8 cellular contexts compared by ENCODE assay signal in the genomic region with DNA sequence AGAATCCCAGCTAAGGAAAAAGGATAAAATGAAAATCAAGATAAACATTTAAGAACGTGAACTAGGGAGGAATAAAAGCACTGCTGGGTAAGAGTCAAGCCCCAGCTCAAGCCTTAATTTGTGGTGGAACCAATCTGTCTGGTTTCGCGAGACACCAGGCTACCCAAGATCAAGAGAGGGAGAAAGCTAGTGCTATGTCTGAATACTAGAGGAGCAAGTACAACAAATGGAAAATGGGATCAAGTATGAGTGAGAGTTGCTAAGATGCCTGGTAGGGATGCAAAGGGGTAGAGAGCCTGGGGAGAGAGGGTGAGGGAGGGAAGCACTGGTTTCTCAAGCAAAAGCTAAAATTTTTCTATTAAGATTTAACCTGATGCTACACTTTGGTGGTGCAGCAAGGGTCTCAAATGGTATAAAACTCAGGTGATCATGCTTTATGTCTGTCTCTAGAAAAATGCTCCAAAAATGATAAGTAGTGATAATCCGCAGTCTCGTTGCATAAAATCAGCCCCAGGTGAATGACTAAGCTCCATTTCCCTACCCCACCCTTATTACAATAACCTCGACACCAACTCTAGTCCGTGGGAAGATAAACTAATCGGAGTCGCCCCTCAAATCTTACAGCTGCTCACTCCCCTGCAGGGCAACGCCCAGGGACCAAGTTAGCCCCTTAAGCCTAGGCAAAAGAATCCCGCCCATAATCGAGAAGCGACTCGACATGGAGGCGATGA. TPM values are rescaled to one million over a fixed set of nuclear protein-coding genes. Genes with fewer than 3 reads are reported as not detected.
DNase-seq lines count a peak whose midpoint lies in the region; ATAC-seq, FAIRE-seq and TF ChIP-seq lines count a peak whose summit lies in the region.

No MANE protein-coding gene starts in this region.

- POLR2A ChIA-PET in T-cell (lab: Charles Lee) (interaction anchor here (0.7 to 3.7 kb wide), 10 partner anchors 9 to 376 kb away, joined by 3 to 47 read pairs (median 4); a partner anchor contains a TSS), HEK293T (lab: Yijun Ruan, JAX) (interaction anchor here (0.8 to 3.5 kb wide), 12 partner anchors 9 to 103 kb away, joined by 3 to 46 read pairs (median 6); a partner anchor contains a TSS)

- WGBS in sigmoid colon, 2 donors = 4 to 8% methylated on average over 15 of the region's 15 CpGs

- peaks cover 0 to 26% (median 7%) of the 10 kb centered on the region in 4 donors for H3K36me3 ChIP-seq in sigmoid colon

- peak overlapping the region; percentile 93 to 100 (median 95) for H3K4me3 Mint-ChIP-seq in T-cell

- no peak for TF ChIP-seq POLR2A in GM12892 (IDR thresholded peaks at IDR 0.05; ENCODE audit: low read depth, low read length)
- no peak for TF ChIP-seq POLR2A in sigmoid colon (IDR thresholded peaks at IDR 0.05)

- H3K27ac ChIP-seq in sigmoid colon = peak overlapping the region; percentile 98 to 99 (median 99)

- DNase-seq in GM12892 (ENCODE audit: insufficient read length) = no peak
- DNase-seq in T-cell = no peak
- peak; percentile 18 for DNase-seq in fibroblast of peridontal ligament (ENCODE audit: extremely low read depth)
- no peak for DNase-seq in sigmoid colon
- DNase-seq in HT-29 (ENCODE audit: low spot score) = no peak
- no peak for DNase-seq in putamen (ENCODE audit: low spot score)
- DNase-seq in ecto neural progenitor cell (ENCODE audit: low spot score) = no peak
- no peak for DNase-seq in HEK293T (ENCODE audit: extremely low spot score)

- H3K36me3 Mint-ChIP-seq in T-cell = peaks cover 22% of the 10 kb centered on the region

- CTCF ChIA-PET in T-cell (lab: Charles Lee) = interaction anchor here (0.5 to 2.8 kb wide), 12 partner anchors 9 to 43 kb away, joined by 3 to 24 read pairs (median 4); a partner anchor contains a TSS
- CTCF ChIA-PET in HEK293T (lab: Yijun Ruan, JAX) = no interaction called here

- no peak for ATAC-seq in T-cell (replicated peaks in 1 of 4)

- no peaks in the 10 kb centered on the region for H3K9me3 Mint-ChIP-seq in T-cell

- intact Hi-C loops in sigmoid colon (cut with DNase I) = loop anchor here (5.0 kb wide), 1 partner anchor 33 kb away; a partner anchor contains a TSS

- H3K4me1 Mint-ChIP-seq in T-cell = peaks cover 73 to 79% (median 76%) of the 10 kb centered on the region in 3 donors

- H3K4me1 ChIP-seq in sigmoid colon = peaks cover 0 to 72% (median 70%) of the 10 kb centered on the region in 4 donors

- no peaks in the 10 kb centered on the region for H3K27me3 Mint-ChIP-seq in T-cell

- TF ChIP-seq CTCF in sigmoid colon (IDR thresholded peaks at IDR 0.05) = no peak

- TF ChIP-seq EP300 in sigmoid colon (IDR thresholded peaks at IDR 0.05) = no peak

- H3K27me3 ChIP-seq in sigmoid colon = no peaks in the 10 kb centered on the region

- FAIRE-seq in GM12892 (lab: Jason Lieb, UNC) = peak; percentile 87

- peak overlapping the region; percentile 71 to 92 (median 86) for H3K4me3 ChIP-seq in sigmoid colon

- H3K9me3 ChIP-seq in sigmoid colon = no peaks in the 10 kb centered on the region

- peak overlapping the region; percentile 92 to 95 for H3K27ac Mint-ChIP-seq in T-cell

TF ChIP-seq in HEK293T, 16 proteins besides CTCF, POLR2A, EP300 and RAD21:
- TF ChIP-seq FOXM1 (IDR thresholded peaks at IDR 0.05; ENCODE audit: borderline replicate concordance) (no peak), L3MBTL2 (conservative IDR thresholded peaks at IDR 0.05) (no peak), BHLHE40 (IDR thresholded peaks at IDR 0.05; ENCODE audit: borderline replicate concordance) (no peak), LEF1 (IDR thresholded peaks at IDR 0.05; ENCODE audit: borderline replicate concordance) (no peak), ZNF384 (IDR thresholded peaks at IDR 0.05) (no peak), TARDBP (IDR thresholded peaks at IDR 0.05) (no peak), CTBP1 (IDR thresholded peaks at IDR 0.05; ENCODE audit: borderline replicate concordance) (no peak), SP1 (IDR thresholded peaks at IDR 0.05) (no peak), NFRKB (IDR thresholded peaks at IDR 0.05) (no peak), HDGF (IDR thresholded peaks at IDR 0.05; ENCODE audit: borderline replicate concordance) (no peak), ELF4 (IDR thresholded peaks at IDR 0.05) (no peak), SUZ12 (IDR thresholded peaks at IDR 0.05) (no peak), FOXK2 (IDR thresholded peaks at IDR 0.05) (no peak), FOXA1 (IDR thresholded peaks at IDR 0.05) (no peak), ARNT (IDR thresholded peaks at IDR 0.05) (no peak)
- TF ChIP-seq, protein P1, sequence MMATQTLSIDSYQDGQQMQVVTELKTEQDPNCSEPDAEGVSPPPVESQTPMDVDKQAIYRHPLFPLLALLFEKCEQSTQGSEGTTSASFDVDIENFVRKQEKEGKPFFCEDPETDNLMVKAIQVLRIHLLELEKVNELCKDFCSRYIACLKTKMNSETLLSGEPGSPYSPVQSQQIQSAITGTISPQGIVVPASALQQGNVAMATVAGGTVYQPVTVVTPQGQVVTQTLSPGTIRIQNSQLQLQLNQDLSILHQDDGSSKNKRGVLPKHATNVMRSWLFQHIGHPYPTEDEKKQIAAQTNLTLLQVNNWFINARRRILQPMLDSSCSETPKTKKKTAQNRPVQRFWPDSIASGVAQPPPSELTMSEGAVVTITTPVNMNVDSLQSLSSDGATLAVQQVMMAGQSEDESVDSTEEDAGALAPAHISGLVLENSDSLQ (IDR thresholded peaks at IDR 0.05) = no peak

RNA-seq across cellular contexts. Expression of a gene that starts 1.7 kb away (rescaled TPM):
- 60.5 TPM for polyA plus RNA-seq in GM12892 (2012; ENCODE audit: missing spikeins)
- 100 to 1,000 TPM; 119 to 131 (median 125) TPM for total RNA-seq in T-cell
- total RNA-seq in sigmoid colon = 100 to 1,000 TPM in 1 of 4 donors, 10 to 100 TPM in 3; 69.9 to 149 (median 72.7) TPM
- polyA plus RNA-seq in sigmoid colon = 10 to 100 TPM in 2 of 3 donors, 1 to 10 TPM in 1; 8.6 to 44.7 (median 10.2) TPM
- total RNA-seq in HT-29 (2014; rRNA removed; shearing (Covaris generic)) = 27.3 and 41.9 TPM in 2 replicates

RNA-seq across cellular contexts. Expression of a gene that starts 32.9 kb away (rescaled TPM):
- 45.9 TPM for polyA plus RNA-seq in GM12892 (2012; ENCODE audit: missing spikeins)
- total RNA-seq in T-cell (10 to 100 TPM; 33.3 to 44.4 (median 43.5) TPM), sigmoid colon (10 to 100 TPM; 20.5 to 38.5 (median 36.0) TPM)
- 10 to 100 TPM; 15.6 to 30.9 (median 17.3) TPM for polyA plus RNA-seq in sigmoid colon
- total RNA-seq in HT-29 (2014; rRNA removed; shearing (Covaris generic)) = 12.2 and 21.1 TPM in 2 replicates
